Comparison of ENCODE assay signal across 8 cellular contexts in the genomic region with DNA sequence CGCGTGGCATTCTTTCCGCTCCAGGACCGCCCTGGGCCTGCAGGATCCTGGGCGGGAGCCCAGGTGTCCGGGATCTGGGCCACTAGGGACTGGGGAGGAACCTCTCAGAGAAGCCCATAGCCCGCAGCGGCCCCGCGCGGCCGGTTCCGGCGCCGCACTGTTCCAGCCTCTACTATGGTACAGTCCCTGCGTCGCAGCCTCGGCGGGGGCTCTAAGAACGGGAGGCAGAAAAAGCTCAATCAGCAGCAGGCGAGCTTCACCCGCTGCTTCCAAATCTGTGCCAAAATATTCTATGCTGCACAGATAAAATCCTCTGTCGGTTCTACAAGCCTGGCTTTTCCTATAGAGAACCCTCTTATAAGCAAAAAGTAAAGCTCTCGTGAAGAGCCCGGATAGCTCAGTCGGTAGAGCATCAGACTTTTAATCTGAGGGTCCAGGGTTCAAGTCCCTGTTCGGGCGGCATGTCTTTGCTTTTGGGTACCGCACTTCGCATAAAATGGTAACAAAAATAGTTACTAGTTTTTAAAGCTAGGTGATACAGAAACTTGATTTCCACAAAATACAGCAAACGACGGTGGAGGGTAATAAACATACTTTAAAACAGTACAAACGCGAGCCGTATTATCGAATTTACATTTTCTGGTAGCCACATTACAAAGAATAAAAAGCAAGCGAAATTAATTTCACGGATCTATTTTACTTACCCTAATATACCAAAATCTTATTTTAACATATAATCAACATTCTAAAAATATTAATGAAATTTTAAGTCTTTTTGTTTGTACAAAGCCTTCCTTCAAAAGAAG. TPM values are rescaled to one million over a fixed set of nuclear protein-coding genes. Genes with fewer than 3 reads are reported as not detected.
DNase-seq lines count a peak whose midpoint lies in the region; ATAC-seq, FAIRE-seq and TF ChIP-seq lines count a peak whose summit lies in the region.

No MANE protein-coding gene starts in this region.

- no peaks in the 10 kb centered on the region for H3K36me3 ChIP-seq in NT2/D1 (ENCODE audit: insufficient read depth, insufficient read length, low read length)
- no peaks in the 10 kb centered on the region for H3K36me3 ChIP-seq in effector memory CD4-positive, alpha-beta T cell (ENCODE audit: control insufficient read depth, insufficient read depth, low read length)

- 3% methylated on average over 32 of the region's 38 CpGs for WGBS in A549 (ENCODE audit: missing lambda C conversion rate)

- TF ChIP-seq CTCF in A549 (IDR thresholded peaks at IDR 0.05): peak; percentile 97

- TF ChIP-seq POLR2A in A549 (IDR thresholded peaks at IDR 0.05; ENCODE audit: low read length): no peak

- H3K27ac ChIP-seq in A549: peak overlapping the region; percentile 67 to 90
- peak overlapping the region; percentile 64 for H3K27ac ChIP-seq in effector memory CD4-positive, alpha-beta T cell (ENCODE audit: insufficient read depth, low read length, poor library complexity, severe bottlenecking)

- CTCF ChIA-PET in A549 (lab: Yijun Ruan, JAX): interaction anchor here (0.6 to 24.1 kb wide), 36 partner anchors 8 to 482 kb away, joined by 3 to 1490 read pairs (median 4); partner anchors contain the start of genes ALOX12B, AURKB, BORCS6 and CTC1

- peak overlapping the region; percentile 80 for H3K9ac ChIP-seq in NT2/D1 (ENCODE audit: insufficient read length, low read depth)

- POLR2A ChIA-PET in A549 (lab: Yijun Ruan, JAX): interaction anchor here (0.7 to 4.4 kb wide), 18 partner anchors 35 to 262 kb away, joined by 3 to 41 read pairs (median 6); partner anchors contain the start of genes CTC1, KRABD2, NAA38 and PFAS

- ATAC-seq in A549 (peak; percentile 33 to 71), GM18517 (IDR thresholded peaks at IDR 0.05; ENCODE audit: unreplicated experiment) (peak; percentile 27), HG03571 (IDR thresholded peaks at IDR 0.05; ENCODE audit: unreplicated experiment) (peak; percentile 33)

- peaks cover 67% of the 10 kb centered on the region for H3K27me3 ChIP-seq in NT2/D1 (ENCODE audit: insufficient read depth, insufficient read length)
- H3K27me3 ChIP-seq in effector memory CD4-positive, alpha-beta T cell (replicated peaks; ENCODE audit: control insufficient read depth, insufficient read depth, low read length, poor library complexity, severe bottlenecking): peaks cover 6% of the 10 kb centered on the region

- FAIRE-seq in A549 (lab: Jason Lieb, UNC): no peak

- H3K9me3 ChIP-seq in A549: no peaks in the 10 kb centered on the region
- no peaks in the 10 kb centered on the region for H3K9me3 ChIP-seq in NT2/D1 (ENCODE audit: insufficient read depth, low read length)
- no peaks in the 10 kb centered on the region for H3K9me3 ChIP-seq in effector memory CD4-positive, alpha-beta T cell (ENCODE audit: control insufficient read depth, low read length)

- peak overlapping the region; percentile 89 for H3K4me2 ChIP-seq in A549

- peak; percentile 58 to 75 for TF ChIP-seq RAD21 in A549 (conservative IDR thresholded peaks at IDR 0.05 in 1 of 2, IDR thresholded peaks at IDR 0.05 in 1 of 2)

- peaks cover 13% of the 10 kb centered on the region for H3K4me1 ChIP-seq in A549
- H3K4me1 ChIP-seq in NT2/D1 (ENCODE audit: insufficient read depth, insufficient read length): peaks cover 2% of the 10 kb centered on the region
- peaks cover 45% of the 10 kb centered on the region for H3K4me1 ChIP-seq in effector memory CD4-positive, alpha-beta T cell (ENCODE audit: control insufficient read depth, insufficient read depth, low read length, poor library complexity, severe bottlenecking)

- DNase-seq in A549 (ENCODE audit: low read depth in 1 of 2, low spot score in 1 of 2) (peak; percentile 87 to 90), NT2/D1 (ENCODE audit: low read depth, low spot score) (no peak), lung microvascular endothelial cell (ENCODE audit: low read depth in 2 of 2) (peak; percentile 78 to 85)
- DNase-seq in activated CD8-positive, alpha-beta memory T cell treated with anti-CD3 and anti-CD28 coated beads for 48 hours (ENCODE audit: low read depth in 2 of 3, low spot score in 2 of 3): peak; percentile 72 to 82 (median 78)
- DNase-seq in effector memory CD4-positive, alpha-beta T cell: peak; percentile 68 to 82 (median 73)
- DNase-seq in stimulated activated CD4-positive, alpha-beta T cell treated with anti-CD3 and anti-CD28 coated beads, TNF-alpha, amount 100 ng/mL, for 4 hours (ENCODE audit: low read depth in 3 of 3): peak; percentile 78 to 86 (median 80)

- TF ChIP-seq EP300 in A549 (IDR thresholded peaks at IDR 0.05): no peak

- H3K4me3 ChIP-seq in A549 (peak overlapping the region; percentile 51), NT2/D1 (ENCODE audit: insufficient read length, low read depth) (peak overlapping the region; percentile 54)
- H3K4me3 ChIP-seq in effector memory CD4-positive, alpha-beta T cell (ENCODE audit: insufficient read depth, low read depth, low read length, poor library complexity, severe bottlenecking): peak overlapping the region; percentile 67

TF ChIP-seq in A549, 52 proteins besides CTCF, POLR2A, EP300 and RAD21 (continues in another document):
- TF ChIP-seq RFX5 (IDR thresholded peaks at IDR 0.05) (peak; percentile 18; the same call in 1 of the 2 replicates), HMGXB4 (CRISPR knock-in tag; IDR thresholded peaks at IDR 0.05; ENCODE audit: borderline replicate concordance) (peak; percentile 83; the same call in 1 of the 2 replicates), POLR2AphosphoS2 (conservative IDR thresholded peaks at IDR 0.05; ENCODE audit: low read length) (no peak), MAFK (IDR thresholded peaks at IDR 0.05; ENCODE audit: partially characterized antibody) (peak; percentile 58), RCOR1 (IDR thresholded peaks at IDR 0.05; ENCODE audit: low read depth, low read length) (no peak), HOXA7 (CRISPR knock-in tag; IDR thresholded peaks at IDR 0.05) (no peak)
- TF ChIP-seq, protein P1, sequence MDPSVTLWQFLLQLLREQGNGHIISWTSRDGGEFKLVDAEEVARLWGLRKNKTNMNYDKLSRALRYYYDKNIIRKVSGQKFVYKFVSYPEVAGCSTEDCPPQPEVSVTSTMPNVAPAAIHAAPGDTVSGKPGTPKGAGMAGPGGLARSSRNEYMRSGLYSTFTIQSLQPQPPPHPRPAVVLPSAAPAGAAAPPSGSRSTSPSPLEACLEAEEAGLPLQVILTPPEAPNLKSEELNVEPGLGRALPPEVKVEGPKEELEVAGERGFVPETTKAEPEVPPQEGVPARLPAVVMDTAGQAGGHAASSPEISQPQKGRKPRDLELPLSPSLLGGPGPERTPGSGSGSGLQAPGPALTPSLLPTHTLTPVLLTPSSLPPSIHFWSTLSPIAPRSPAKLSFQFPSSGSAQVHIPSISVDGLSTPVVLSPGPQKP (IDR thresholded peaks at IDR 0.05; ENCODE audit: low read depth, low read length): no peak

RNA-seq across cellular contexts. Expression of gene ALOXE3, which starts 0.7 kb away (rescaled TPM):
- polyA plus RNA-seq in A549 (2011; rRNA removed): 0.35 and 0.58 TPM in 2 replicates
- polyA plus RNA-seq in A549 (2012; cell fraction: cytosol; rRNA removed): 0.50 and 0.57 TPM in 2 replicates
- polyA plus RNA-seq in A549 (2012; cell fraction: nucleus; rRNA removed): 1.5 TPM in 2 replicates
- polyA plus RNA-seq in A549 (2017; fragmentation: RNase III; extraction: RNeasy Plus Mini Kit Qiagen cat#74134 plus additional on column Dnase treatment): 0.40 to 0.51 TPM (median 0.46 TPM) in 3 replicates
- 0.63 and 0.74 TPM in 2 replicates for polyA minus RNA-seq in A549 (2011; rRNA and poly(A)+ RNA removed)
- under 0.01 TPM in 1 of 2 replicates, not detected in the other for total RNA-seq in lung microvascular endothelial cell

RNA-seq across cellular contexts. Expression of gene HES7, which starts 4.9 kb away (rescaled TPM):
- polyA plus RNA-seq in A549 (2011; rRNA removed) (0.56 and 0.58 TPM in 2 replicates), A549 (2017; fragmentation: RNase III; extraction: RNeasy Plus Mini Kit Qiagen cat#74134 plus additional on column Dnase treatment) (0.67 to 1.4 TPM (median 0.72 TPM) in 3 replicates)
- 1.9 and 2.5 TPM in 2 replicates for polyA plus RNA-seq in A549 (2012; cell fraction: cytosol; rRNA removed)
- 5.0 and 10.2 TPM in 2 replicates for polyA plus RNA-seq in A549 (2012; cell fraction: nucleus; rRNA removed)
- polyA minus RNA-seq in A549 (2011; rRNA and poly(A)+ RNA removed): 0.24 and 0.50 TPM in 2 replicates
- total RNA-seq in lung microvascular endothelial cell: 0.22 TPM in 1 of 2 replicates, not detected in the other

RNA-seq across cellular contexts. Expression of gene ALOX12B, which starts 31.5 kb away (rescaled TPM):
- polyA plus RNA-seq in A549 (2011; rRNA removed) (0.63 and 1.0 TPM in 2 replicates), A549 (2017; fragmentation: RNase III; extraction: RNeasy Plus Mini Kit Qiagen cat#74134 plus additional on column Dnase treatment) (1.0 to 1.5 TPM (median 1.3 TPM) in 3 replicates)
- 0.59 and 0.84 TPM in 2 replicates for polyA plus RNA-seq in A549 (2012; cell fraction: cytosol; rRNA removed)
- polyA plus RNA-seq in A549 (2012; cell fraction: nucleus; rRNA removed): 0.73 and 1.0 TPM in 2 replicates
- 0.87 and 3.0 TPM in 2 replicates for polyA minus RNA-seq in A549 (2011; rRNA and poly(A)+ RNA removed)
- total RNA-seq in lung microvascular endothelial cell: not detected in 2 replicates

RNA-seq across cellular contexts. Expression of gene PER1, which starts 33.2 kb away (rescaled TPM):
- polyA plus RNA-seq in A549 (2011; rRNA removed) (5.5 and 5.6 TPM in 2 replicates), A549 (2017; fragmentation: RNase III; extraction: RNeasy Plus Mini Kit Qiagen cat#74134 plus additional on column Dnase treatment) (6.8 to 8.7 TPM (median 8.4 TPM) in 3 replicates)
- polyA plus RNA-seq in A549 (2012; cell fraction: cytosol; rRNA removed): 7.4 and 10.9 TPM in 2 replicates
- 53.8 and 57.6 TPM in 2 replicates for polyA plus RNA-seq in A549 (2012; cell fraction: nucleus; rRNA removed)
- polyA minus RNA-seq in A549 (2011; rRNA and poly(A)+ RNA removed): 13.7 and 34.7 TPM in 2 replicates
- 5.2 and 10.7 TPM in 2 replicates for total RNA-seq in lung microvascular endothelial cell

RNA-seq across cellular contexts. Expression of gene VAMP2, which starts 43.8 kb away (rescaled TPM):
- polyA plus RNA-seq in A549 (2011; rRNA removed) (21.7 and 24.7 TPM in 2 replicates), A549 (2017; fragmentation: RNase III; extraction: RNeasy Plus Mini Kit Qiagen cat#74134 plus additional on column Dnase treatment) (19.2 to 23.3 TPM (median 19.3 TPM) in 3 replicates)
- polyA plus RNA-seq in A549 (2012; cell fraction: cytosol; rRNA removed): 20.5 and 26.1 TPM in 2 replicates
- polyA plus RNA-seq in A549 (2012; cell fraction: nucleus; rRNA removed): 23.5 and 36.3 TPM in 2 replicates
- 8.5 and 9.5 TPM in 2 replicates for polyA minus RNA-seq in A549 (2011; rRNA and poly(A)+ RNA removed)
- 2.8 and 4.6 TPM in 2 replicates for total RNA-seq in lung microvascular endothelial cell
